Comparison of ENCODE assay signal across 1 cellular context in genomic region chr1:202848191-202848542, GRCh38.
TF ChIP-seq lines count a peak whose summit lies in the region.

No MANE protein-coding gene starts in this region.

TF ChIP-seq in K562, 482 proteins besides CTCF, POLR2A, EP300 and RAD21:
- TF ChIP-seq NR0B1 (IDR thresholded peaks at IDR 0.05; ENCODE audit: partially characterized antibody) (no peak), ESRRB (CRISPR knock-in tag; IDR thresholded peaks at IDR 0.05; ENCODE audit: borderline replicate concordance) (no peak), ZFP91 (CRISPR knock-in tag; IDR thresholded peaks at IDR 0.05) (no peak), MTA1 (IDR thresholded peaks at IDR 0.05; ENCODE audit: borderline replicate concordance) (no peak), MLLT1 (IDR thresholded peaks at IDR 0.05) (no peak), ZNF785 (CRISPR knock-in tag; IDR thresholded peaks at IDR 0.05) (no peak), CBX2 (IDR thresholded peaks at IDR 0.05; ENCODE audit: insufficient read depth, low read length, poor library complexity, severe bottlenecking) (no peak)
